17 cellular contexts compared by ENCODE assay signal in the genomic region with DNA sequence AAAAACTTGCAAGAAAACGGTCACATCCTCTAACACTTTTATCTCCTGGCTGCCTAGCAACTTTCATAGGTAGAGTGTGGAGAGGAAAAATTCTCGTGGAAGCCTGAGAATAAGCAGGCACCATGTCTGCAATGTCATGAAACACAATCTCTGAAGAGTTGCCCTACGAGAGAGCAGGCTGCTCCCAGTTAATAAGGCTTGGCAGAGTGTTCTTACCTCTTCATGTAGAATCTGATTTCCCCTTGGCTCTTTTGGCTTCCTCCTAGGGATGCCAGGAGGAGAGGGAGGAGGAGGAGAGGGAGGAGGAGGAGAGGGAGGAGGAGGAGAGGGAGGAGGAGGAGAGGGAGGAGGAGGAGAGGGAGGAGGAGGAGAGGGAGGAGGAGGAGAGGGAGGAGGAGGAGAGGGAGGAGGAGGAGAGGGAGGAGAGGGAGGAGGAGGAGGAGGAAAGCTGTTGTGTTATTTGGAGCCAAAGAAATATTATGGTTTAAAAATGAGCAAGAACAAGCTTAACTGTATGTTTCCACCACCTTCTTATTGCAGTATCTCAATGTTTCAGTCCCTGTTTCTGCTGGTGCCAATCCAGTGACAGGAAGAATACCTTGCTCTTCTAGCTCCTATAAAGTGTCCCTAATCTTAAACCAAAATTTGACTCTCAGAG. TPM values are rescaled to one million over a fixed set of nuclear protein-coding genes. Genes with fewer than 3 reads are reported as not detected.
DNase-seq lines count a peak whose midpoint lies in the region; ATAC-seq, FAIRE-seq and TF ChIP-seq lines count a peak whose summit lies in the region.
"Had no signal": no experiment of that assay in that cellular context is flagged by ENCODE, and none has a peak within 500 bp of the region (broad histone marks: within the 10 kb centered on the region; RNA-seq: fewer than 3 reads in every experiment).

No MANE protein-coding gene starts in this region.

- no peaks in the 10 kb centered on the region for H3K9me3 ChIP-seq in HepG2 (ENCODE audit: low read length)
- no peaks in the 10 kb centered on the region for H3K9me3 ChIP-seq in right lobe of liver
- H3K9me3 ChIP-seq in keratinocyte (ENCODE audit: control insufficient read depth, low read depth, low read length), result no peaks in the 10 kb centered on the region
- H3K9me3 ChIP-seq: BE2C had no signal

- DNase-seq in HepG2 (ENCODE audit: low spot score) (no peak), right lobe of liver (no peak), NCI-H446 (lab: John Stamatoyannopoulos, UW) (peak; percentile 16 to 73), keratinocyte (ENCODE audit: low read depth, low spot score) (no peak), DMS 273 treated with DMSO at 0.1 percent for 48 hours (lab: John Stamatoyannopoulos, UW) (no peak), foreskin melanocyte (no peak)
- DNase-seq: BE2C; CD8-positive, alpha-beta T cell; GOT3; MM.1S; NCI-H1930; NCI-H510A; NCI-H82; SIG-M5 had no signal

- TF ChIP-seq CTCF in HepG2 (CRISPR knock-in tag; IDR thresholded peaks at IDR 0.05) (no peak), right lobe of liver (IDR thresholded peaks at IDR 0.05) (no peak), keratinocyte (optimal IDR thresholded peaks at IDR 0.05 in 1 of 3, IDR thresholded peaks at IDR 0.05 in 1 of 3, conservative IDR thresholded peaks at IDR 0.05 in 1 of 3; ENCODE audit: extremely low read depth in 1 of 3, insufficient read depth in 2 of 3, low read length in 3 of 3) (no peak)

- POLR2A ChIA-PET in HepG2 (lab: Yijun Ruan, JAX), result no interaction called here

- TF ChIP-seq POLR2A in HepG2 (IDR thresholded peaks at IDR 0.05; ENCODE audit: insufficient read depth in 1 of 2, low read depth in 2 of 2, low read length in 2 of 2), result no peak
- no peak for TF ChIP-seq POLR2A in right lobe of liver (IDR thresholded peaks at IDR 0.05)

- TF ChIP-seq EP300 in HepG2 (IDR thresholded peaks at IDR 0.05; ENCODE audit: low read depth in 2 of 2, low read length in 2 of 2), result no peak
- no peak for TF ChIP-seq EP300 in HepG2 (CRISPR knock-in tag; IDR thresholded peaks at IDR 0.05; ENCODE audit: borderline replicate concordance)

- H3K9me1 ChIP-seq in keratinocyte (ENCODE audit: control insufficient read depth, extremely low read depth, insufficient read depth, low read length), result no peaks in the 10 kb centered on the region

- FAIRE-seq in HepG2 (lab: Jason Lieb, UNC) (no peak), keratinocyte (lab: Jason Lieb, UNC) (no peak)
- FAIRE-seq: RCC 7860 had no signal

- ATAC-seq in HepG2, result no peak
- no peak for ATAC-seq in right lobe of liver
- ATAC-seq in HG02759 (IDR thresholded peaks at IDR 0.05; ENCODE audit: unreplicated experiment), result no peak
- ATAC-seq: CD8-positive, alpha-beta T cell had no signal

- H3K4me1 ChIP-seq in HepG2 (ENCODE audit: insufficient read depth, low read length), result peaks cover 27% of the 10 kb centered on the region
- no peaks in the 10 kb centered on the region for H3K4me1 ChIP-seq in right lobe of liver
- no peaks in the 10 kb centered on the region for H3K4me1 ChIP-seq in keratinocyte (ENCODE audit: control insufficient read depth, extremely low read depth, insufficient read depth, low read length)
- H3K4me1 ChIP-seq: BE2C had no signal

- H3K4me2 ChIP-seq in HepG2 (ENCODE audit: low read depth, low read length) (no peak overlapping the region), keratinocyte (ENCODE audit: control insufficient read depth, extremely low read depth, insufficient read depth, low read depth, low read length) (no peak overlapping the region)
- H3K4me2 ChIP-seq: KMS-11 had no signal

- H3K27ac ChIP-seq in HepG2 (ENCODE audit: extremely low read length, insufficient read depth, low read length), result no peak overlapping the region
- no peak overlapping the region for H3K27ac ChIP-seq in right lobe of liver
- H3K27ac ChIP-seq in keratinocyte (ENCODE audit: control insufficient read depth, insufficient read depth, low read length), result no peak overlapping the region
- H3K27ac ChIP-seq: KMS-11 had no signal

- no TSS peak for BruUV-seq in HepG2 (replicated peaks; lab: Mats Ljungman, UMichigan)

- H4K20me1 ChIP-seq in HepG2 (ENCODE audit: insufficient read depth, low read length) (no peaks in the 10 kb centered on the region), keratinocyte (ENCODE audit: control insufficient read depth, extremely low read depth, insufficient read depth, low read length) (no peaks in the 10 kb centered on the region)

- in situ Hi-C loops in HepG2 (cut with HindIII; ENCODE audit: extremely low pct_ligation_motif_present, low pct_unique_long_range_greater_than_20kb), result no loop called here

- CTCF ChIA-PET in HepG2 (lab: Yijun Ruan, JAX; ENCODE audit: low intra/inter-chr PET ratio, low total read pairs), result no interaction called here

- dilution Hi-C loops in keratinocyte (cut with MboI; ENCODE audit: extremely low pct_ligation_motif_present, low sequenced_read_pairs), result no loop called here

- intact Hi-C loops in HepG2 (cut with micrococcal nuclease; ENCODE audit: unreplicated experiment), result no loop called here
- intact Hi-C loops in right lobe of liver (cut with DNase I), result no loop called here

- H3K4me3 ChIP-seq in HepG2 (replicated peaks in 1 of 3; ENCODE audit: insufficient read depth in 1 of 3, low read depth in 2 of 3, low read length in 3 of 3) (no peak overlapping the region), right lobe of liver (no peak overlapping the region), keratinocyte (ENCODE audit: control insufficient read depth in 2 of 3, extremely low read depth in 1 of 3, insufficient read depth in 2 of 3, low read depth in 1 of 3, low read length in 3 of 3) (no peak overlapping the region)

- H3K79me2 ChIP-seq in HepG2 (ENCODE audit: insufficient read depth, low read length) (no peaks in the 10 kb centered on the region), keratinocyte (ENCODE audit: control insufficient read depth, insufficient read depth, low read length) (no peaks in the 10 kb centered on the region)

- H2AFZ ChIP-seq in HepG2 (ENCODE audit: low read length) (no peak overlapping the region), keratinocyte (ENCODE audit: control insufficient read depth, low read length) (peak overlapping the region; percentile 9)

- H3K36me3 ChIP-seq in HepG2 (replicated peaks in 1 of 2; ENCODE audit: control insufficient read depth in 1 of 2, insufficient read depth in 2 of 2, low read length in 2 of 2) (no peaks in the 10 kb centered on the region), right lobe of liver (no peaks in the 10 kb centered on the region), keratinocyte (ENCODE audit: control insufficient read depth in 2 of 2, extremely low read depth in 1 of 2, insufficient read depth in 2 of 2, low read length in 2 of 2) (no peaks in the 10 kb centered on the region)
- H3K36me3 ChIP-seq: BE2C had no signal

- no peak overlapping the region for H3K9ac ChIP-seq in HepG2 (ENCODE audit: insufficient read depth, low read depth, low read length)
- no peak overlapping the region for H3K9ac ChIP-seq in keratinocyte (ENCODE audit: control insufficient read depth, extremely low read depth, insufficient read depth, low read length)
- H3K9ac ChIP-seq: KMS-11 had no signal

- WGBS in HepG2 (ENCODE audit: low lambda C conversion rate), result 10% methylated on average over 3 of the region's 3 CpGs
- 52% methylated on average over 3 of the region's 3 CpGs for WGBS in right lobe of liver (ENCODE audit: insufficient coverage, low coverage, low lambda C conversion rate, missing lambda C conversion rate)

- H3K27me3 ChIP-seq in HepG2 (ENCODE audit: control insufficient read depth in 1 of 2, insufficient read depth in 2 of 2, low read length in 2 of 2), result no peaks in the 10 kb centered on the region
- H3K27me3 ChIP-seq in right lobe of liver, result no peaks in the 10 kb centered on the region
- no peaks in the 10 kb centered on the region for H3K27me3 ChIP-seq in keratinocyte (ENCODE audit: control insufficient read depth, extremely low read depth, insufficient read depth, low read length)
- H3K27me3 ChIP-seq: BE2C had no signal

- TF ChIP-seq RAD21 in HepG2 (CRISPR knock-in tag; IDR thresholded peaks at IDR 0.05), result no peak

TF ChIP-seq in HepG2, 621 proteins besides CTCF, POLR2A, EP300 and RAD21 (continues in another document):
- TF ChIP-seq ZNF563 (CRISPR knock-in tag; IDR thresholded peaks at IDR 0.05) (0 out of 2 replicates have a peak, but pooled peaks have one; percentile 9), ZFX (CRISPR knock-in tag; IDR thresholded peaks at IDR 0.05; ENCODE audit: low read depth) (no peak)

RNA-seq across cellular contexts. Expression of a gene that starts 52.9 kb away (rescaled TPM):
- total RNA-seq in HepG2 (2016; rRNA removed; fragmentation: Illumina TruSeq; extraction: Trizol) (0.18 TPM in 2 replicates), right lobe of liver (10 to 100 TPM in 1 of 6 experiments, 1 to 10 TPM in 5; 1.9 to 25.4 (median 2.1) TPM)
- not detected in 2 replicates for total RNA-seq in HepG2 (2016; cell fraction: cytosol; rRNA removed; fragmentation: Illumina TruSeq; extraction: Trizol; ENCODE audit: low read depth)
- total RNA-seq in HepG2 (2016; cell fraction: insoluble cytoplasmic fraction; rRNA removed; fragmentation: Illumina TruSeq; extraction: Trizol), result 0.13 and 0.39 TPM in 2 replicates
- 0.07 and 0.12 TPM in 2 replicates for total RNA-seq in HepG2 (2016; cell fraction: membrane; rRNA removed; fragmentation: Illumina TruSeq; extraction: Trizol)
- not detected in 2 replicates for total RNA-seq in HepG2 (2016; cell fraction: nucleus; rRNA removed; fragmentation: Illumina TruSeq; extraction: Trizol)
- polyA plus RNA-seq in HepG2 (2011; rRNA removed) (27.3 and 30.1 TPM in 2 replicates), keratinocyte (4.7 to 13.3 TPM (median 9.3 TPM) in 3 replicates)
- 13.7 and 27.8 TPM in 2 replicates for polyA plus RNA-seq in HepG2 (2011; cell fraction: cytosol; rRNA removed)
- polyA plus RNA-seq in HepG2 (2011; cell fraction: nucleus; rRNA removed), result 14.1 and 18.4 TPM in 2 replicates
- polyA plus RNA-seq in HepG2 (2012), result 89.8 and 101 TPM in 2 replicates
- polyA plus RNA-seq in HepG2 (2016; cell fraction: cytosol; fragmentation: Illumina TruSeq; extraction: Trizol; ENCODE audit: low read depth), result not detected in 2 replicates
- 0.11 and 0.19 TPM in 2 replicates for polyA plus RNA-seq in HepG2 (2016; cell fraction: insoluble cytoplasmic fraction; fragmentation: Illumina TruSeq; extraction: Trizol; ENCODE audit: low read depth)
- 0.17 TPM in 1 of 2 replicates, not detected in the other for polyA plus RNA-seq in HepG2 (2016; cell fraction: membrane; fragmentation: Illumina TruSeq; extraction: Trizol; ENCODE audit: low read depth)
- polyA plus RNA-seq in HepG2 (2016; cell fraction: nucleus; fragmentation: Illumina TruSeq; extraction: Trizol; ENCODE audit: insufficient read depth, low read depth), result not detected in 2 replicates
- polyA minus RNA-seq in HepG2 (2011; rRNA and poly(A)+ RNA removed; ENCODE audit: low replicate concordance), result 8.9 and 29.0 TPM in 2 replicates
- polyA minus RNA-seq in HepG2 (2011; cell fraction: cytosol; rRNA and poly(A)+ RNA removed), result 24.4 and 43.2 TPM in 2 replicates
- polyA minus RNA-seq in HepG2 (2011; cell fraction: nucleus; rRNA and poly(A)+ RNA removed), result 23.8 and 49.0 TPM in 2 replicates
- polyA plus RNA-seq in keratinocyte (2011; ENCODE audit: low read depth), result 20.2 TPM
- polyA plus RNA-seq in keratinocyte (2011; cell fraction: cytosol; rRNA removed), result 5.8 and 12.4 TPM in 2 replicates
- 11.6 and 12.3 TPM in 2 replicates for polyA plus RNA-seq in keratinocyte (2011; cell fraction: nucleus; rRNA removed)
- 4.2 and 58.5 TPM in 2 replicates for polyA plus RNA-seq in keratinocyte (2012; ENCODE audit: low replicate concordance)
- 5.2 to 16.4 TPM (median 12.8 TPM) in 3 replicates for polyA minus RNA-seq in keratinocyte
- polyA minus RNA-seq in keratinocyte (2011; cell fraction: cytosol; rRNA and poly(A)+ RNA removed), result 9.8 TPM
- 7.4 and 9.8 TPM in 2 replicates for polyA minus RNA-seq in keratinocyte (2011; cell fraction: nucleus; rRNA and poly(A)+ RNA removed)

Comparison
In these comparisons a context has a peak if more than half of its experiments do, and no peak if none do; other contexts are left out.
1. DNase-seq: peak in NCI-H446 (2 of 2); none in HepG2 (single experiment), right lobe of liver (0 of 3), keratinocyte (single experiment), DMS 273 treated with DMSO at 0.1 percent for 48 hours (single experiment) and foreskin melanocyte (single experiment).